20 cellular contexts compared by ENCODE assay signal in genomic region chr4:184775854-184776555, GRCh38.
"Had no signal": no experiment of that assay in that cellular context is flagged by ENCODE, and none has a peak within 500 bp of the region (broad histone marks: within the 10 kb centered on the region; RNA-seq: fewer than 3 reads in every experiment).

No MANE protein-coding gene starts in this region.

- H3K4me1 Mint-ChIP-seq: activated naive CD4-positive, alpha-beta T cell treated with anti-CD3 and anti-CD28 coated beads, Interleukin-2, amount 50 U/mL, for 24 hours had no signal

- FAIRE-seq: endometrium had no signal

- H3K4me3 ChIP-seq: body of pancreas, neural progenitor cell, tibial nerve had no signal

- H3K27ac Mint-ChIP-seq: activated CD4-positive, alpha-beta memory T cell treated with anti-CD3 and anti-CD28 coated beads for 36 hours; activated naive CD4-positive, alpha-beta T cell treated with anti-CD3 and anti-CD28 coated beads, Interleukin-2, amount 50 U/mL, for 24 hours; activated T-helper 1 cell treated with anti-CD3 and anti-CD28 coated beads, Interleukin-12 subunit alpha, Interleukin-12 subunit beta, Interleukin-2, Interleukin-4 antibody, amounts not matched to agents 30 ng/mL and 10 ng/mL and 1 ng/mL, durations not matched to agents 14 hours and 24 hours and 36 hours; dendritic cell treated with granulocyte-macrophage colony-stimulating factor and Interleukin-4, amounts not matched to agents 40 ng/mL and 50 ng/mL, for 4 days; neural progenitor cell had no signal

- H3K27me3 ChIP-seq: body of pancreas, neural progenitor cell, tibial nerve had no signal

- H3K9ac ChIP-seq: neural progenitor cell had no signal

- H3K4me2 ChIP-seq: neural progenitor cell had no signal

- H3K27me3 Mint-ChIP-seq: activated CD4-positive, alpha-beta memory T cell treated with anti-CD3 and anti-CD28 coated beads for 36 hours; activated naive CD4-positive, alpha-beta T cell treated with anti-CD3 and anti-CD28 coated beads, Interleukin-2, amount 50 U/mL, for 24 hours; dendritic cell treated with granulocyte-macrophage colony-stimulating factor and Interleukin-4, amounts not matched to agents 40 ng/mL and 50 ng/mL, for 4 days; naive thymus-derived CD8-positive, alpha-beta T cell had no signal

- H3K36me3 ChIP-seq: neural progenitor cell had no signal

- H3K4me1 ChIP-seq: body of pancreas, neural progenitor cell, tibial nerve had no signal

- ATAC-seq: body of pancreas; naive thymus-derived CD8-positive, alpha-beta T cell; stimulated activated naive CD8-positive, alpha-beta T cell treated with anti-CD3 and anti-CD28 coated beads, Interleukin-15, Interleukin-2, amounts not matched to agents 100 U/mL and 50 U/mL, for 24 hours had no signal

- H3K4me3 Mint-ChIP-seq: activated CD4-positive, alpha-beta memory T cell treated with anti-CD3 and anti-CD28 coated beads for 36 hours; activated naive CD4-positive, alpha-beta T cell treated with anti-CD3 and anti-CD28 coated beads, Interleukin-2, amount 50 U/mL, for 24 hours; activated T-helper 1 cell treated with anti-CD3 and anti-CD28 coated beads, Interleukin-12 subunit alpha, Interleukin-12 subunit beta, Interleukin-2, Interleukin-4 antibody, amounts not matched to agents 30 ng/mL and 10 ng/mL and 1 ng/mL, durations not matched to agents 14 hours and 24 hours and 36 hours; dendritic cell treated with granulocyte-macrophage colony-stimulating factor and Interleukin-4, amounts not matched to agents 40 ng/mL and 50 ng/mL, for 4 days; naive thymus-derived CD8-positive, alpha-beta T cell; neural progenitor cell; T-helper 1 cell treated with Interleukin-12 subunit alpha and Interleukin-12 subunit beta and Interleukin-4 antibody, amounts not matched to agents 30 μg/mL and 1 μg/mL, for 36 hours had no signal

- H3K27ac ChIP-seq: body of pancreas, neural progenitor cell, tibial nerve had no signal

- H2AFZ ChIP-seq: neural progenitor cell had no signal

- H3K9me3 ChIP-seq: body of pancreas, tibial nerve had no signal

- DNase-seq: activated CD4-positive, alpha-beta memory T cell treated with anti-CD3 and anti-CD28 coated beads for 36 hours; activated CD4-positive, alpha-beta T cell treated with anti-CD3 and anti-CD28 coated beads for 48 hours; activated gamma-delta T cell; anterior cingulate cortex; body of pancreas; caudate nucleus; effector CD4-positive, alpha-beta T cell; foreskin fibroblast; hypothalamus; naive thymus-derived CD8-positive, alpha-beta T cell; stimulated activated CD4-positive, alpha-beta T cell treated with anti-CD3 and anti-CD28 coated beads, Interleukin-12 subunit alpha, Interleukin-12 subunit beta, amount 100 ng/mL, for 4 hours; stimulated activated CD4-positive, alpha-beta T cell treated with anti-CD3 and anti-CD28 coated beads, Interleukin-4, amount 100 ng/mL, for 4 hours; stimulated activated naive CD8-positive, alpha-beta T cell treated with anti-CD3 and anti-CD28 coated beads, Interleukin-15, Interleukin-2, amounts not matched to agents 100 U/mL and 50 U/mL, for 24 hours had no signal

- H3K9me3 Mint-ChIP-seq: activated naive CD4-positive, alpha-beta T cell treated with anti-CD3 and anti-CD28 coated beads, Interleukin-2, amount 50 U/mL, for 24 hours; activated T-helper 1 cell treated with anti-CD3 and anti-CD28 coated beads, Interleukin-12 subunit alpha, Interleukin-12 subunit beta, Interleukin-2, Interleukin-4 antibody, amounts not matched to agents 30 ng/mL and 10 ng/mL and 1 ng/mL, durations not matched to agents 14 hours and 24 hours and 36 hours; dendritic cell treated with granulocyte-macrophage colony-stimulating factor and Interleukin-4, amounts not matched to agents 40 ng/mL and 50 ng/mL, for 4 days; naive thymus-derived CD8-positive, alpha-beta T cell had no signal
